ENCODE assay signal across 8 cellular contexts in the genomic region with DNA sequence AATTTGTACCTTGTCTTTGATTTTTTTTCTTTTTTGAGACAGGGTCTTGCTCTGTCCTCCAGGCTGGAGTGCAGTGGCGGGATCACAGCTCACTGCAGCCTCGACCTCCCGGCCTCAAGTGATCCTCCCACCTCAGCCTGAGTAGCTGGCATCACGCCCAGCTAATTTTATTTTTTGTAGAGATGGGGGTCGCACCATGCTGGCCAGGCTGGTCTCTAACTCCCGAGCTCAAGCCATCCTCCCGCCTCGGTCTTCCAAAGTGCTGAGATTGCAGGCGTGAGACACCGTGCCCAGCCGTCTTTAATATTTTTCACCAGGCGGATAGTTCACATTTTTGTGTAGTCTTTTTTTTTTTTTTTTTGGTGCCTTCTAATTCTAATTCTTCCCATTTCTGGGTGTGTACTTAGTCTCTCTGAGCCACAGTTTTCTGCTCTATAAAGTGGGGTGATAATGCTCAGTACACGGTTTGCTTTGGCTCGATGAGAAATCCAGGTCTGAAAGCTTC. TPM values are rescaled to one million over a fixed set of nuclear protein-coding genes. Genes with fewer than 3 reads are reported as not detected.
DNase-seq lines count a peak whose midpoint lies in the region; ATAC-seq and TF ChIP-seq lines count a peak whose summit lies in the region.

No MANE protein-coding gene starts in this region.

- no peak for DNase-seq in GM23338 (ENCODE audit: low spot score)
- no peak for DNase-seq in T-cell
- DNase-seq in fibroblast of villous mesenchyme (ENCODE audit: low read depth): no peak
- DNase-seq in skeletal muscle cell (ENCODE audit: low read depth): no peak
- DNase-seq in T1000 (lab: John Stamatoyannopoulos, UW): no peak
- DNase-seq in erythroblast (lab: John Stamatoyannopoulos, UW): no peak
- no peak for DNase-seq in amygdala (lab: John Stamatoyannopoulos, UW)

- peak overlapping the region; percentile 59 for H3K4me3 Mint-ChIP-seq in GM23338
- peak overlapping the region; percentile 74 to 92 (median 84) for H3K4me3 Mint-ChIP-seq in T-cell

- no peak overlapping the region for H3K27ac ChIP-seq in GM23338 (ENCODE audit: low read depth)

- H3K4me1 Mint-ChIP-seq in GM23338 (peaks cover 22% of the 10 kb centered on the region; the same call in 2 of the 3 replicates), T-cell (peaks cover 52 to 58% (median 55%) of the 10 kb centered on the region in 3 donors)

- H3K27ac Mint-ChIP-seq in GM23338 (peak overlapping the region; percentile 77), T-cell (peak overlapping the region; percentile 91 to 93)

- H3K9me2 ChIP-seq in GM23338 (ENCODE audit: insufficient read depth): no peaks in the 10 kb centered on the region

- H3K27me3 Mint-ChIP-seq in GM23338 (ENCODE audit: insufficient read depth, low read depth, poor library complexity) (peaks cover 27% of the 10 kb centered on the region), T-cell (no peaks in the 10 kb centered on the region)

- CTCF ChIA-PET in T-cell (lab: Charles Lee): interaction anchor here in 1 of 2 donors (0.7 to 2.5 kb wide), 4 partner anchors 16 to 316 kb away, joined by 3 to 20 read pairs (median 4); no protein-coding TSS in a partner anchor

- H3K4me1 ChIP-seq in GM23338 (ENCODE audit: insufficient read depth): peaks cover 17% of the 10 kb centered on the region

- H2AFZ ChIP-seq in GM23338: no peak overlapping the region

- H3K9me3 Mint-ChIP-seq in GM23338: peaks cover 43% of the 10 kb centered on the region
- peaks cover 0 to 10% (median 5%) of the 10 kb centered on the region in 3 donors for H3K9me3 Mint-ChIP-seq in T-cell

- peaks cover 35% of the 10 kb centered on the region for H3K79me2 ChIP-seq in GM23338 (replicated peaks; ENCODE audit: insufficient read depth)

- no peak for ATAC-seq in GM23338
- ATAC-seq in T-cell (replicated peaks in 1 of 4): no peak
- no peak for ATAC-seq in HG03432 (IDR thresholded peaks at IDR 0.05; ENCODE audit: unreplicated experiment)

- TF ChIP-seq CTCF in GM23338 (conservative IDR thresholded peaks at IDR 0.05; ENCODE audit: low read depth in 2 of 2): no peak
- TF ChIP-seq CTCF in fibroblast of villous mesenchyme (IDR thresholded peaks at IDR 0.05; ENCODE audit: insufficient read depth, low read depth, low read length): no peak

- POLR2A ChIA-PET in T-cell (lab: Charles Lee): interaction anchor here (0.6 to 0.8 kb wide), 5 partner anchors 12 to 314 kb away, joined by 3 to 8 read pairs (median 5); partner anchors contain the start of genes CRELD1 (in 1 of the 2) and SEC13 (in 1 of the 2)

- H3K36me3 ChIP-seq in GM23338 (ENCODE audit: insufficient read depth): peaks cover 18% of the 10 kb centered on the region; the same call in 1 of the 2 replicates

- H3K4me3 ChIP-seq in GM23338: peak overlapping the region; percentile 96; the same call in 1 of the 2 replicates
- peak overlapping the region; percentile 81 for H3K4me3 ChIP-seq in fibroblast of villous mesenchyme (ENCODE audit: low read depth, low read length)
- peak overlapping the region; percentile 90 for H3K4me3 ChIP-seq in skeletal muscle cell (ENCODE audit: low read depth, low read length)

- H3K36me3 Mint-ChIP-seq in GM23338 (ENCODE audit: low read depth) (peaks cover 61% of the 10 kb centered on the region), T-cell (peaks cover 25% of the 10 kb centered on the region)

- H3F3A ChIP-seq in GM23338 (replicated peaks; ENCODE audit: low read depth): 0 out of 2 replicates have a peak, but pooled peaks cover 4% of the 10 kb centered on the region

- peak overlapping the region; percentile 52 for H3K4me2 ChIP-seq in GM23338

- H4K20me1 ChIP-seq in GM23338 (replicated peaks; ENCODE audit: insufficient read depth): no peaks in the 10 kb centered on the region; the same call in 1 of the 2 replicates

- H3K27me3 ChIP-seq in GM23338 (ENCODE audit: insufficient read depth): peaks cover 8% of the 10 kb centered on the region; the same call in 1 of the 2 replicates

- no peak for TF ChIP-seq POLR2A in erythroblast (IDR thresholded peaks at IDR 0.05; ENCODE audit: low read length)

TF ChIP-seq in GM23338, 12 proteins besides CTCF, POLR2A, EP300 and RAD21:
- TF ChIP-seq CREB1 (CRISPR knock-in tag; IDR thresholded peaks at IDR 0.05; ENCODE audit: low read depth) (no peak), STAT1 (IDR thresholded peaks at IDR 0.05; ENCODE audit: unreplicated experiment) (no peak), ZNF331 (CRISPR knock-in tag; IDR thresholded peaks at IDR 0.05; ENCODE audit: low read depth) (0 out of 2 replicates have a peak, but pooled peaks have one; percentile 14)

RNA-seq across cellular contexts. Expression of gene TATDN2, which starts 0.5 kb away (rescaled TPM):
- 19.1 and 21.8 TPM in 2 replicates for total RNA-seq in GM23338 (2014; rRNA removed; shearing (Covaris generic))
- 4.8 and 6.1 TPM in 2 replicates for polyA plus RNA-seq in GM23338 (2016; fragmentation: Nextera tagmentation; extraction: Ambion mirVana)
- total RNA-seq in T-cell (10 to 100 TPM; 58.9 to 82.3 (median 79.9) TPM), fibroblast of villous mesenchyme (16.0 and 21.9 TPM in 2 replicates)

RNA-seq across cellular contexts. Expression of gene GHRL, which starts 45.0 kb away (rescaled TPM):
- not detected in 2 replicates for total RNA-seq in GM23338 (2014; rRNA removed; shearing (Covaris generic))
- polyA plus RNA-seq in GM23338 (2016; fragmentation: Nextera tagmentation; extraction: Ambion mirVana): 0.52 and 0.78 TPM in 2 replicates
- total RNA-seq in T-cell (1 to 10 TPM in 1 of 5 donors, under 1 TPM in 3, not detected in 1; 0.29 to 1.7 (median 0.61) TPM), fibroblast of villous mesenchyme (0.32 TPM in 1 of 2 replicates, not detected in the other)
